ENCODE assay signal across 24 cellular contexts in the genomic region with DNA sequence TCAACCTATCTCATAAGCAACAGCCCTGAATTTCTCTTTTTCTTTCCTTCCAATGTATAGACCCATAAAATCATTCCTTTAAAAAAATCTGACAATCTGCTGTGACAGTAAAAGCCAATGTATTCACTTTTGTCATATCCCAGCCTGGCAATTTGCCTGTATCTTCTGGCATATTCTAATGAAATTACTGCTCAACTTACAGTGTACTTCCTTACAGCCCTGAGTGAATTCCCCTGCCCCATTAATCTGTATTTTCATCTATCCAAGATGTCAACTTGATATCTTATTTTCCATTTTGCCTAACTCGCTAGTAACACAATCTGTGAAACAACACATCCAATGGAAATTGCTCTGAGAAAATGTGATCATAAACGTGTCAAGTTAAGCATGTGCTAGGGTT.
"Had no signal": no experiment of that assay in that cellular context is flagged by ENCODE, and none has a peak within 500 bp of the region (broad histone marks: within the 10 kb centered on the region; RNA-seq: fewer than 3 reads in every experiment).

No MANE protein-coding gene starts in this region.

- H3K4me3 Mint-ChIP-seq: mesothelial cell of epicardium; naive B cell; natural killer cell; nephron progenitor cell; stimulated activated memory B cell treated with anti-CD40 and anti-IgM and Interleukin-4, amounts not matched to agents 10 μg/mL and 1 μg/mL and 100 μg/mL, for 72 hours; stimulated activated naive CD8-positive, alpha-beta T cell treated with anti-CD3 and anti-CD28 coated beads, Interleukin-15, amount 100 ng/mL, for 72 hours had no signal

- FAIRE-seq: urothelium cell line had no signal

- H3K4me3 ChIP-seq: left ventricle myocardium inferior, lung, ovary, right atrium auricular region, right lobe of liver, smooth muscle cell, testis, thyroid gland, upper lobe of right lung had no signal

- H3K27me3 Mint-ChIP-seq: naive B cell; progenitor cell of endocrine pancreas; stimulated activated naive CD8-positive, alpha-beta T cell treated with anti-CD3 and anti-CD28 coated beads, Interleukin-15, amount 100 ng/mL, for 72 hours had no signal

- H3K9me3 Mint-ChIP-seq: mesothelial cell of epicardium; naive B cell; natural killer cell; nephron progenitor cell; stimulated activated naive CD8-positive, alpha-beta T cell treated with anti-CD3 and anti-CD28 coated beads, Interleukin-15, amount 100 ng/mL, for 72 hours had no signal

- H3K36me3 Mint-ChIP-seq: mesothelial cell of epicardium; naive B cell; natural killer cell; stimulated activated memory B cell treated with anti-CD40 and anti-IgM and Interleukin-4, amounts not matched to agents 10 μg/mL and 1 μg/mL and 100 μg/mL, for 72 hours had no signal

- H3K27me3 ChIP-seq: ovary, right atrium auricular region, right lobe of liver, testis, thyroid gland, upper lobe of right lung had no signal

- H3K27ac ChIP-seq: left ventricle myocardium inferior, ovary, right atrium auricular region, right lobe of liver, testis, thyroid gland, upper lobe of right lung had no signal

- DNase-seq: islet precursor cell; left ventricle myocardium inferior; mesendoderm; naive B cell; natural killer cell; nephron progenitor cell; ovary; right lobe of liver; stimulated activated CD4-positive, alpha-beta T cell treated with anti-CD3 and anti-CD28 coated beads, Interleukin-1b, Interleukin-23, amount 100 ng/mL, for 48 hours; stimulated activated CD4-positive, alpha-beta T cell treated with anti-CD3 and anti-CD28 coated beads, Interleukin-2, amount 100 ng/mL, for 48 hours; stimulated activated CD4-positive, alpha-beta T cell treated with anti-CD3 and anti-CD28 coated beads, Interleukin-4, amount 100 ng/mL, for 4 hours; stimulated activated CD8-positive, alpha-beta memory T cell treated with anti-CD3 and anti-CD28 coated beads, Interleukin-4, amount 100 ng/mL, for 48 hours; stimulated activated naive CD4-positive, alpha-beta T cell treated with Interleukin-2 at 50 U/mL for 16 hours; stimulated activated naive CD8-positive, alpha-beta T cell treated with anti-CD3 and anti-CD28 coated beads, Interleukin-15, amount 100 ng/mL, for 72 hours; testis; thyroid gland; upper lobe of right lung had no signal

- H3K36me3 ChIP-seq: left ventricle myocardium inferior, ovary, right atrium auricular region, right lobe of liver, thyroid gland, upper lobe of right lung had no signal

- H3K27ac Mint-ChIP-seq: mesothelial cell of epicardium; natural killer cell; nephron progenitor cell; progenitor cell of endocrine pancreas; stimulated activated memory B cell treated with anti-CD40 and anti-IgM and Interleukin-4, amounts not matched to agents 10 μg/mL and 1 μg/mL and 100 μg/mL, for 72 hours had no signal

- H3K4me1 Mint-ChIP-seq: naive B cell had no signal

- H3K4me1 ChIP-seq: left ventricle myocardium inferior, right atrium auricular region, testis had no signal

- H3K4me2 ChIP-seq: smooth muscle cell had no signal

- H3K9me3 ChIP-seq: left ventricle myocardium inferior, ovary, right atrium auricular region, right lobe of liver, testis, thyroid gland, upper lobe of right lung had no signal

- ATAC-seq: natural killer cell; stimulated activated memory B cell treated with anti-CD40 and anti-IgM and Interleukin-4, amounts not matched to agents 10 μg/mL and 1 μg/mL and 100 μg/mL, for 72 hours; stimulated activated naive CD8-positive, alpha-beta T cell treated with anti-CD3 and anti-CD28 coated beads, Interleukin-15, amount 100 ng/mL, for 72 hours; upper lobe of right lung had no signal
